Comparison of ENCODE assay signal across 8 cellular contexts in the genomic region with DNA sequence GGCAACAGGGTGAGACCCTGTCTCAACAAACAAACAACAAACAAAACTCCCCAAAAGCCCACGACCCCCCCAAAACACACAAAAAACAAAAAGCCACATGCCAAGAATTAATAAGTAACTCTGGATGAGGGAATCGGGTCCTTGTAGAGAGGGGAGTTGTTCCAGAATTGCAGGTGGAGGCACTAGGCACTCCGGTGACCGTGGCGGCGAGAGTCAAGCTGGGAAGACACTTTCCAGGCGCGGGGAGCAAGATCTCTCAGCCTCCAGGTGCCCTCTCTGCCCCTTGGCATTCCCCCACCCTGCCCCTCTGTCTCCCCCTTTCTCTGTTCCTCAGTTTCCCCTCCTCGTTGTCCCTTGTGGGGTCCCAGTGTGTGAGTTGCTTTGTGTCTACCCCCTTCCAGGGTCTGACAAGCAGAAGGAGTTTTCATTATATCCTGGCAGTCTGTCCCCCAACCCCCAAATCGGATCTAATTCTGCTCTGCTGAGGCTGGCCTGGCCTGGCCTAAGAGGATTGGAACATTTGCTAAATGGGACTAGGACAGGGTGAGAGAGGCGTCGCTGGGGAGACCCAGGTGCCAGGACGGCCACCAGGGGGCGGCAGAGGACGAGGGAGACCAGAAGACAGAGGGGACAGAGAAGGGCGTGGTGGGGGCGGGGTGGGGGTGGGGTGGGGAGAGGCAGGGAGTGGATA.
DNase-seq lines count a peak whose midpoint lies in the region; ATAC-seq lines count a peak whose summit lies in the region.

No MANE protein-coding gene starts in this region.

- peak; percentile 71 for DNase-seq in NCI-H2196 (lab: John Stamatoyannopoulos, UW; ENCODE audit: unreplicated experiment)
- no peak for DNase-seq in NCI-H2196 treated with DMSO at 0.1 percent for 48 hours (lab: John Stamatoyannopoulos, UW; ENCODE audit: unreplicated experiment)
- DNase-seq in NCI-H1694 treated with DMSO at 0.1 percent for 48 hours (lab: John Stamatoyannopoulos, UW), result peak; percentile 36
- peak; percentile 86 for DNase-seq in activated CD4-positive, CD25-positive, alpha-beta regulatory T cell treated with anti-CD3 and anti-CD28 coated beads, Interleukin-2, amount 50 U/mL, for 72 hours
- DNase-seq in central memory CD4-positive, alpha-beta T cell, result peak; percentile 35
- DNase-seq in left kidney (ENCODE audit: low read depth, low spot score), result peak; percentile 86
- DNase-seq in stimulated activated CD4-positive, alpha-beta T cell treated with anti-CD3 and anti-CD28 coated beads, TNF-alpha, amount 100 ng/mL, for 24 hours (ENCODE audit: low read depth in 3 of 3), result peak; percentile 63 to 80 (median 64)

- no peak for ATAC-seq in GM18907 (IDR thresholded peaks at IDR 0.05; ENCODE audit: unreplicated experiment)
